ENCODE assay signal across 19 cellular contexts in genomic region chr15:72070817-72071447, GRCh38. TPM values are rescaled to one million over a fixed set of nuclear protein-coding genes. Genes with fewer than 3 reads are reported as not detected.
DNase-seq lines count a peak whose midpoint lies in the region; ATAC-seq and TF ChIP-seq lines count a peak whose summit lies in the region.
"Had no signal": no experiment of that assay in that cellular context is flagged by ENCODE, and none has a peak within 500 bp of the region (broad histone marks: within the 10 kb centered on the region; RNA-seq: fewer than 3 reads in every experiment).

No MANE protein-coding gene starts in this region.

- CTCF ChIA-PET in activated B cell treated with CpG ODN at 0.5 μM for 24 hours (lab: Charles Lee), result no interaction called here

- H3K4me3 ChIP-seq in BLaER1 (no peak overlapping the region), LNCaP clone FGC (ENCODE audit: low read depth, low read length) (no peak overlapping the region), right cardiac atrium (ENCODE audit: low read length) (no peak overlapping the region), lower leg skin (ENCODE audit: low read depth, poor library complexity, severe bottlenecking) (no peak overlapping the region), thyroid gland (replicated peaks in 1 of 3) (no peak overlapping the region)
- H3K4me3 ChIP-seq: GM23338, K562 had no signal

- peak overlapping the region; percentile 32 for H3K4me3 Mint-ChIP-seq in activated B cell treated with CpG ODN at 0.5 μM for 24 hours
- no peak overlapping the region for H3K4me3 Mint-ChIP-seq in neural crest cell
- H3K4me3 Mint-ChIP-seq: GM23338 had no signal

- H3K9me3 ChIP-seq in BLaER1, result peaks cover 10% of the 10 kb centered on the region; the same call in 1 of the 2 replicates
- no peaks in the 10 kb centered on the region for H3K9me3 ChIP-seq in right cardiac atrium (ENCODE audit: control insufficient read depth, low read length)
- H3K9me3 ChIP-seq in thyroid gland, result no peaks in the 10 kb centered on the region

- 73% methylated on average over 1 of the region's 1 CpG for WGBS in right cardiac atrium
- 64 to 73% methylated on average over 1 of the region's 1 CpG for WGBS in lower leg skin, 2 donors
- WGBS in thyroid gland, 2 donors, result 85 to 87% methylated on average over 1 of the region's 1 CpG

- no peak overlapping the region for H3K9ac ChIP-seq in BLaER1

- TF ChIP-seq POLR2A in lower leg skin (IDR thresholded peaks at IDR 0.05), result no peak
- no peak for TF ChIP-seq POLR2A in thyroid gland (IDR thresholded peaks at IDR 0.05)

- H3K27ac ChIP-seq in BLaER1, result no peak overlapping the region
- H3K27ac ChIP-seq in right cardiac atrium (ENCODE audit: low read length), result no peak overlapping the region
- no peak overlapping the region for H3K27ac ChIP-seq in thyroid gland
- H3K27ac ChIP-seq: C4-2B, HL-60 had no signal

- H3K27me3 Mint-ChIP-seq in activated B cell treated with CpG ODN at 0.5 μM for 24 hours (no peaks in the 10 kb centered on the region), neural crest cell (ENCODE audit: low read depth) (no peaks in the 10 kb centered on the region)

- peaks cover 18% of the 10 kb centered on the region for H3K4me1 ChIP-seq in BLaER1
- peaks cover 2% of the 10 kb centered on the region for H3K4me1 ChIP-seq in right cardiac atrium (ENCODE audit: control insufficient read depth, insufficient read depth, low read length)
- peaks cover 0 to 16% of the 10 kb centered on the region in 2 donors for H3K4me1 ChIP-seq in thyroid gland

- H3K9me3 Mint-ChIP-seq in activated B cell treated with CpG ODN at 0.5 μM for 24 hours (no peaks in the 10 kb centered on the region), neural crest cell (no peaks in the 10 kb centered on the region)
- H3K9me3 Mint-ChIP-seq: GM23338 had no signal

- H3K27ac Mint-ChIP-seq in activated B cell treated with CpG ODN at 0.5 μM for 24 hours, result peak overlapping the region; percentile 24
- H3K27ac Mint-ChIP-seq in neural crest cell (ENCODE audit: unreplicated experiment), result peak overlapping the region; percentile 44
- H3K27ac Mint-ChIP-seq: GM23338 had no signal

- TF ChIP-seq CTCF in LNCaP clone FGC (IDR thresholded peaks at IDR 0.05; ENCODE audit: control insufficient read depth, extremely low read depth, insufficient read depth) (no peak), activated B cell treated with CpG ODN at 0.5 μM for 24 hours (IDR thresholded peaks at IDR 0.05) (no peak), neural crest cell (conservative IDR thresholded peaks at IDR 0.05) (no peak), lower leg skin (IDR thresholded peaks at IDR 0.05) (no peak), thyroid gland (IDR thresholded peaks at IDR 0.05) (no peak)

- peak overlapping the region; percentile 4; the same call in 1 of the 2 replicates for H3K4me2 ChIP-seq in BLaER1
- H3K4me2 ChIP-seq: GM23338 had no signal

- no peaks in the 10 kb centered on the region for H3K36me3 ChIP-seq in BLaER1
- no peaks in the 10 kb centered on the region for H3K36me3 ChIP-seq in thyroid gland

- ATAC-seq in activated B cell treated with CpG ODN at 0.5 μM for 24 hours (ENCODE audit: low read depth), result peak; percentile 37
- no peak for ATAC-seq in right cardiac atrium
- ATAC-seq: GM23338, K562 had no signal

- H3K27me3 ChIP-seq in BLaER1 (no peaks in the 10 kb centered on the region), right cardiac atrium (ENCODE audit: control insufficient read depth, insufficient read depth) (no peaks in the 10 kb centered on the region), thyroid gland (no peaks in the 10 kb centered on the region)

- H3K36me3 Mint-ChIP-seq in activated B cell treated with CpG ODN at 0.5 μM for 24 hours (ENCODE audit: low read depth) (peaks cover 3% of the 10 kb centered on the region), neural crest cell (ENCODE audit: low read depth) (no peaks in the 10 kb centered on the region)

- no peaks in the 10 kb centered on the region; the same call in 1 of the 2 replicates for H4K20me1 ChIP-seq in BLaER1

- H3K4me1 Mint-ChIP-seq in activated B cell treated with CpG ODN at 0.5 μM for 24 hours (peaks cover 25% of the 10 kb centered on the region), neural crest cell (peaks cover 3% of the 10 kb centered on the region)
- H3K4me1 Mint-ChIP-seq: GM23338 had no signal

- POLR2A ChIA-PET in activated B cell treated with CpG ODN at 0.5 μM for 24 hours (lab: Charles Lee), result no interaction called here

- peak; percentile 21 for DNase-seq in LNCaP clone FGC (ENCODE audit: low read depth)
- DNase-seq in activated B cell treated with CpG ODN at 0.5 μM for 24 hours, result no peak
- DNase-seq in neural crest cell (ENCODE audit: low read depth, low spot score), result no peak
- no peak for DNase-seq in NCI-H226
- no peak for DNase-seq in right cardiac atrium
- no peak for DNase-seq in lower leg skin (ENCODE audit: low spot score in 2 of 2)
- no peak for DNase-seq in thyroid gland
- DNase-seq: COR-L47, GF-D8, MM.1S, NCI-H2029, NCI-H2171 treated with DMSO at 0.1 percent for 48 hours, NCI-H510A, RPMI8226 had no signal

- intact Hi-C loops in activated B cell treated with CpG ODN at 0.5 μM for 24 hours (cut with micrococcal nuclease), result no loop called here
- intact Hi-C loops in right cardiac atrium (cut with DNase I), result no loop called here
- intact Hi-C loops in lower leg skin (cut with DNase I; ENCODE audit: low total_unique reads), result no loop called here
- intact Hi-C loops in thyroid gland (cut with DNase I), result no loop called here

RNA-seq across cellular contexts. Expression of gene MYO9A, which starts 47.0 kb away (rescaled TPM):
- total RNA-seq in activated B cell treated with CpG ODN at 0.5 μM for 24 hours (39.4 and 50.6 TPM in 2 replicates), neural crest cell (31.3 and 33.6 TPM in 2 replicates), right cardiac atrium (10 to 100 TPM; 32.8 to 35.8 (median 34.7) TPM), lower leg skin (10 to 100 TPM; 50.8 to 68.3 (median 59.5) TPM), thyroid gland (100 to 1,000 TPM in 3 of 4 donors, 10 to 100 TPM in 1; 88.5 to 183 (median 115) TPM)
- polyA plus RNA-seq in right cardiac atrium, result 4.9 TPM

RNA-seq across cellular contexts. Expression of gene SENP8, which starts 47.3 kb away (rescaled TPM):
- 1.1 and 1.6 TPM in 2 replicates for total RNA-seq in activated B cell treated with CpG ODN at 0.5 μM for 24 hours
- total RNA-seq in neural crest cell, result 4.3 and 5.5 TPM in 2 replicates
- 1 to 10 TPM; 3.6 to 5.3 (median 4.7) TPM for total RNA-seq in right cardiac atrium
- polyA plus RNA-seq in right cardiac atrium, result 3.6 TPM
- 1 to 10 TPM in 2 of 4 donors, under 1 TPM in 2; 0.30 to 2.2 (median 0.91) TPM for total RNA-seq in lower leg skin
- 1 to 10 TPM; 5.1 to 6.7 (median 6.0) TPM for total RNA-seq in thyroid gland
